1 cellular context compared by ENCODE assay signal in genomic region chr20:63859166-63859699, GRCh38.
TF ChIP-seq lines count a peak whose summit lies in the region.

No MANE protein-coding gene starts in this region.

TF ChIP-seq in GM23338, 12 proteins besides CTCF, POLR2A, EP300 and RAD21 (continued from another document):
- no peak for TF ChIP-seq REST (IDR thresholded peaks at IDR 0.05; ENCODE audit: unreplicated experiment)
- no peak for TF ChIP-seq NANOG (IDR thresholded peaks at IDR 0.05; ENCODE audit: borderline replicate concordance)
- TF ChIP-seq STAT1 (IDR thresholded peaks at IDR 0.05; ENCODE audit: unreplicated experiment) = no peak
- TF ChIP-seq CREB1 (CRISPR knock-in tag; IDR thresholded peaks at IDR 0.05; ENCODE audit: low read depth) = no peak
- TF ChIP-seq POLR2AphosphoS5 (IDR thresholded peaks at IDR 0.05; ENCODE audit: low read depth) = no peak
- TF ChIP-seq EZH2phosphoT487 (IDR thresholded peaks at IDR 0.05; ENCODE audit: unreplicated experiment) = no peak
- no peak for TF ChIP-seq EZH2 (IDR thresholded peaks at IDR 0.05; ENCODE audit: low read depth, unreplicated experiment)
- TF ChIP-seq ZNF462 (CRISPR knock-in tag; IDR thresholded peaks at IDR 0.05) = no peak
TF ChIP-seq in GM23338: peak in this region for 0.
